In genomic region chr1:183023601-183024351, GRCh38 we compare ENCODE assay signal across 8 cellular contexts. TPM values are rescaled to one million over a fixed set of nuclear protein-coding genes. Genes with fewer than 3 reads are reported as not detected.
DNase-seq lines count a peak whose midpoint lies in the region; ATAC-seq and TF ChIP-seq lines count a peak whose summit lies in the region.

No MANE protein-coding gene starts in this region.

- peak; percentile 20 to 63 (median 48) for TF ChIP-seq CTCF in heart left ventricle (IDR thresholded peaks at IDR 0.05)

- peak overlapping the region; percentile 90 for H4K91ac ChIP-seq in trophoblast cell (ENCODE audit: low read depth, low read length)

- H3K36me3 ChIP-seq in heart left ventricle = peaks cover 0 to 11% (median 0%) of the 10 kb centered on the region in 9 donors
- no peaks in the 10 kb centered on the region for H3K36me3 ChIP-seq in trophoblast cell (ENCODE audit: control insufficient read depth in 1 of 2, insufficient read depth in 2 of 2, low read length in 2 of 2)

- TF ChIP-seq POLR2A in heart left ventricle (IDR thresholded peaks at IDR 0.05) = no peak

- H3K18ac ChIP-seq in trophoblast cell (ENCODE audit: low read length) = peak overlapping the region; percentile 98

- H2BK12ac ChIP-seq in trophoblast cell (ENCODE audit: low read length) = peak overlapping the region; percentile 62

- DNase-seq in DMS153 treated with DMSO at 0.1 percent for 48 hours (lab: John Stamatoyannopoulos, UW; ENCODE audit: unreplicated experiment) (peak; percentile 81), NCI-H82 treated with DMSO at 0.1 percent for 48 hours (lab: John Stamatoyannopoulos, UW; ENCODE audit: unreplicated experiment) (peak; percentile 21), heart left ventricle (peak; percentile 60 to 80 (median 66)), trophoblast cell (peak; percentile 66 to 75), midbrain (lab: John Stamatoyannopoulos, UW) (no peak)
- peak; percentile 35 for DNase-seq in activated naive CD4-positive, alpha-beta T cell treated with anti-CD3 and anti-CD28 coated beads, Interleukin-2, amount 50 U/mL, for 16 hours

- H3K27ac ChIP-seq in heart left ventricle (peak overlapping the region; percentile 99 to 100 (median 100)), trophoblast cell (ENCODE audit: low read depth, low read length) (peak overlapping the region; percentile 94)

- no peak overlapping the region for H4K12ac ChIP-seq in trophoblast cell (ENCODE audit: low read depth, low read length)

- H3K4me1 ChIP-seq in heart left ventricle = peaks cover 0 to 58% (median 37%) of the 10 kb centered on the region in 12 donors
- H3K4me1 ChIP-seq in trophoblast cell (ENCODE audit: control insufficient read depth in 1 of 2, insufficient read depth in 2 of 2, low read length in 2 of 2) = peaks cover 2% of the 10 kb centered on the region in 2 experiments

- H2BK5ac ChIP-seq in trophoblast cell (ENCODE audit: low read depth, low read length, poor library complexity) = peak overlapping the region; percentile 91

- H3K79me1 ChIP-seq in trophoblast cell (ENCODE audit: low read length) = peaks cover 17% of the 10 kb centered on the region

- ATAC-seq in GM19463 (IDR thresholded peaks at IDR 0.05; ENCODE audit: unreplicated experiment) (peak; percentile 60), HG03460 (IDR thresholded peaks at IDR 0.05; ENCODE audit: unreplicated experiment) (peak; percentile 59), heart left ventricle (peak; percentile 14 to 60 (median 44))

- peaks cover 13% of the 10 kb centered on the region for H3K79me2 ChIP-seq in trophoblast cell (ENCODE audit: control insufficient read depth, insufficient read depth, low read length, poor library complexity)

- H2AK5ac ChIP-seq in trophoblast cell (ENCODE audit: low read length) = no peak overlapping the region

- H3K4ac ChIP-seq in trophoblast cell (ENCODE audit: low read depth, low read length) = peak overlapping the region; percentile 82

- H3K9me3 ChIP-seq in heart left ventricle = no peaks in the 10 kb centered on the region
- no peaks in the 10 kb centered on the region for H3K9me3 ChIP-seq in trophoblast cell (ENCODE audit: insufficient read depth, low read depth, low read length)

- peak overlapping the region; percentile 42 to 95 (median 84) for H3K4me3 ChIP-seq in heart left ventricle
- peak overlapping the region; percentile 94 for H3K4me3 ChIP-seq in trophoblast cell (ENCODE audit: low read depth, low read length)

- H3K27me3 ChIP-seq in heart left ventricle (peaks cover 0 to 4% (median 0%) of the 10 kb centered on the region in 9 donors), trophoblast cell (ENCODE audit: insufficient read depth, low read length) (no peaks in the 10 kb centered on the region)

- WGBS in heart left ventricle, 4 donors = 0 to 1% (median 0%) methylated on average over 30 to 71 of the region's 71 CpGs
- no CpG with 5 or more reads among the region's 71 CpGs for WGBS in trophoblast cell (ENCODE audit: extremely low coverage, insufficient coverage, insufficient read length)

- H3K4me2 ChIP-seq in trophoblast cell (ENCODE audit: low read length) = peak overlapping the region; percentile 91

- H3K23ac ChIP-seq in trophoblast cell (ENCODE audit: low read length) = no peak overlapping the region

- H2BK120ac ChIP-seq in trophoblast cell (ENCODE audit: insufficient read depth, low read length, poor library complexity) = peak overlapping the region; percentile 78

- H2AFZ ChIP-seq in trophoblast cell (ENCODE audit: insufficient read depth, low read length, poor library complexity) = peak overlapping the region; percentile 66

- peak overlapping the region; percentile 91 for H3K9ac ChIP-seq in trophoblast cell (ENCODE audit: low read length)

- intact Hi-C loops in heart left ventricle (cut with DNase I) = loop anchor here (1.0 to 10.0 kb wide), 11 partner anchors 59 to 219 kb away; no protein-coding TSS in a partner anchor

- peak overlapping the region; percentile 82 for H3K14ac ChIP-seq in trophoblast cell (ENCODE audit: low read length)

- H4K8ac ChIP-seq in trophoblast cell (ENCODE audit: low read depth, low read length) = peak overlapping the region; percentile 82

RNA-seq across cellular contexts. Expression of gene LAMC1, which starts 0.6 kb away (rescaled TPM):
- total RNA-seq in heart left ventricle = 100 to 1,000 TPM in 7 of 9 donors, 10 to 100 TPM in 2; 78.6 to 226 (median 122) TPM
- polyA plus RNA-seq in heart left ventricle = 100 to 1,000 TPM in 1 of 2 donors, 10 to 100 TPM in 1; 22.9 to 108 TPM
- 230 and 236 TPM in 2 replicates for polyA plus RNA-seq in trophoblast cell (2013)
